Comparison of ENCODE assay signal across 17 cellular contexts in genomic region chr1:206744683-206745082, GRCh38. TPM values are rescaled to one million over a fixed set of nuclear protein-coding genes. Genes with fewer than 3 reads are reported as not detected.
A peak's percentile ranks its signal among the peaks of the same experiment; 100 is the strongest.
DNase-seq lines count a peak whose midpoint lies in the region; ATAC-seq and TF ChIP-seq lines count a peak whose summit lies in the region.
"Had no signal": no experiment of that assay in that cellular context is flagged by ENCODE, and none has a peak within 500 bp of the region (broad histone marks: within the 10 kb centered on the region; RNA-seq: fewer than 3 reads in every experiment).

No MANE protein-coding gene starts in this region.

- peak; percentile 45 for ATAC-seq in CD8-positive, alpha-beta T cell
- peak; percentile 33 for ATAC-seq in T-helper 17 cell
- ATAC-seq in sciatic nerve = no peak

- H3K36me3 ChIP-seq in CD8-positive, alpha-beta T cell (ENCODE audit: insufficient read depth, low read length) = no peaks in the 10 kb centered on the region
- no peaks in the 10 kb centered on the region for H3K36me3 ChIP-seq in osteoblast (ENCODE audit: insufficient read depth, low read length)
- H3K36me3 ChIP-seq: heart right ventricle had no signal

- H3K27me3 ChIP-seq in CD8-positive, alpha-beta T cell (ENCODE audit: insufficient read depth, low read length) = no peaks in the 10 kb centered on the region
- H3K27me3 ChIP-seq in osteoblast (ENCODE audit: insufficient read depth, low read length) = no peaks in the 10 kb centered on the region
- H3K27me3 ChIP-seq: BLaER1, heart right ventricle had no signal

- DNase-seq in AG08395 (ENCODE audit: low spot score) (peak; percentile 34), T-helper 17 cell (no peak), fibroblast of villous mesenchyme (ENCODE audit: low read depth) (peak; percentile 30), osteoblast (ENCODE audit: insufficient read length, low spot score, missing footprints) (no peak), amygdala (lab: John Stamatoyannopoulos, UW) (no peak), sciatic nerve (ENCODE audit: low spot score) (no peak)
- DNase-seq in CD8-positive, alpha-beta T cell = peak in 1 of 7 experiments; percentile 50
- DNase-seq in stimulated activated CD8-positive, alpha-beta memory T cell treated with anti-CD3 and anti-CD28 coated beads, Interleukin-4, amount 100 ng/mL, for 48 hours = no peak
- DNase-seq: heart right ventricle, NCI-H510A, RPMI8226 had no signal

- CTCF ChIA-PET in CD8-positive, alpha-beta T cell (lab: Charles Lee) = interaction anchor here (0.6 to 3.6 kb wide), 5 partner anchors 10 to 168 kb away, joined by 3 to 39 read pairs (median 5); no protein-coding TSS in a partner anchor

- peak overlapping the region; percentile 46 for H3K27ac Mint-ChIP-seq in CD8-positive, alpha-beta T cell
- peak overlapping the region; percentile 78 for H3K27ac Mint-ChIP-seq in T-helper 17 cell

- no peak overlapping the region for H3K27ac ChIP-seq in CD8-positive, alpha-beta T cell (ENCODE audit: low read depth, low read length)
- H3K27ac ChIP-seq in osteoblast (ENCODE audit: low read depth, low read length) = no peak overlapping the region
- H3K27ac ChIP-seq: BLaER1, heart right ventricle had no signal

- no peak overlapping the region for H3K4me3 ChIP-seq in CD8-positive, alpha-beta T cell (ENCODE audit: low read depth, low read length)
- H3K4me3 ChIP-seq in fibroblast of villous mesenchyme (ENCODE audit: low read depth, low read length) = no peak overlapping the region
- H3K4me3 ChIP-seq in osteoblast (ENCODE audit: insufficient read depth, low read length) = no peak overlapping the region
- H3K4me3 ChIP-seq: BLaER1, heart right ventricle had no signal

- no peaks in the 10 kb centered on the region for H3K9me3 ChIP-seq in CD8-positive, alpha-beta T cell (ENCODE audit: low read length)
- H3K9me3 ChIP-seq in T-helper 17 cell (ENCODE audit: control insufficient read depth, low read length, poor library complexity, severe bottlenecking) (no peaks in the 10 kb centered on the region), osteoblast (ENCODE audit: low read depth, low read length) (no peaks in the 10 kb centered on the region)
- H3K9me3 ChIP-seq: BLaER1, heart right ventricle had no signal

- H2AFZ ChIP-seq in osteoblast (ENCODE audit: low read length) = no peak overlapping the region

- no peak for TF ChIP-seq CTCF in CD8-positive, alpha-beta T cell (IDR thresholded peaks at IDR 0.05)
- TF ChIP-seq CTCF in fibroblast of villous mesenchyme (IDR thresholded peaks at IDR 0.05; ENCODE audit: insufficient read depth, low read depth, low read length) (no peak), osteoblast (IDR thresholded peaks at IDR 0.05; ENCODE audit: extremely low read depth, low read depth, low read length) (no peak)

- no peak overlapping the region for H3K4me3 Mint-ChIP-seq in CD8-positive, alpha-beta T cell
- peak overlapping the region; percentile 41 for H3K4me3 Mint-ChIP-seq in T-helper 17 cell

- POLR2A ChIA-PET in CD8-positive, alpha-beta T cell (lab: Charles Lee) = interaction anchor here (0.6 to 0.8 kb wide), 3 partner anchors 13 to 29 kb away, joined by 3 read pairs; no protein-coding TSS in a partner anchor

- peaks cover 40% of the 10 kb centered on the region for H3K4me1 Mint-ChIP-seq in CD8-positive, alpha-beta T cell (ENCODE audit: low read depth)
- H3K4me1 Mint-ChIP-seq in T-helper 17 cell = peaks cover 45% of the 10 kb centered on the region

- no peaks in the 10 kb centered on the region for H3K79me2 ChIP-seq in osteoblast (ENCODE audit: insufficient read depth, low read length)

- H3K9me3 Mint-ChIP-seq in CD8-positive, alpha-beta T cell = no peaks in the 10 kb centered on the region

- H4K20me1 ChIP-seq in osteoblast (ENCODE audit: insufficient read depth, low read length) = no peaks in the 10 kb centered on the region
- H4K20me1 ChIP-seq: BLaER1 had no signal

- intact Hi-C loops in CD8-positive, alpha-beta T cell (cut with DNase I, micrococcal nuclease) = no loop called here
- intact Hi-C loops in sciatic nerve (cut with DNase I) = no loop called here

- no peaks in the 10 kb centered on the region for H3K27me3 Mint-ChIP-seq in CD8-positive, alpha-beta T cell (ENCODE audit: low read depth)
- H3K27me3 Mint-ChIP-seq in T-helper 17 cell = no peaks in the 10 kb centered on the region

- H3K4me1 ChIP-seq in CD8-positive, alpha-beta T cell (ENCODE audit: insufficient read depth, low read length) = peaks cover 11% of the 10 kb centered on the region
- no peaks in the 10 kb centered on the region for H3K4me1 ChIP-seq in osteoblast (ENCODE audit: insufficient read depth, low read length)

- H3K36me3 Mint-ChIP-seq in CD8-positive, alpha-beta T cell = no peaks in the 10 kb centered on the region
- no peaks in the 10 kb centered on the region for H3K36me3 Mint-ChIP-seq in T-helper 17 cell (ENCODE audit: low read depth)

- no peak overlapping the region for H3K4me2 ChIP-seq in osteoblast (ENCODE audit: insufficient read depth, low read length)
- H3K4me2 ChIP-seq: BLaER1 had no signal

RNA-seq across cellular contexts. Expression of gene IL19, which starts 25.9 kb away (rescaled TPM):
- not detected for total RNA-seq in CD8-positive, alpha-beta T cell
- not detected for total RNA-seq in T-helper 17 cell
- total RNA-seq in fibroblast of villous mesenchyme = 0.97 and 1.7 TPM in 2 replicates
- not detected in 2 replicates for total RNA-seq in osteoblast
- total RNA-seq in sciatic nerve = not detected
- total RNA-seq: chondrocyte, epithelial cell of proximal tubule, H4, heart right ventricle, mucosa of gallbladder, pulmonary artery endothelial cell had no signal

RNA-seq across cellular contexts. Expression of gene IL10, which starts 27.6 kb away (rescaled TPM):
- total RNA-seq in CD8-positive, alpha-beta T cell = 1 to 10 TPM in 1 of 2 experiments, under 1 TPM in 1; 0.78 to 1.0 TPM
- total RNA-seq in T-helper 17 cell = under 1 TPM; 0.20 to 0.76 TPM
- total RNA-seq in fibroblast of villous mesenchyme = under 0.01 TPM in 1 of 2 replicates, not detected in the other
- total RNA-seq in osteoblast = not detected in 2 replicates
- total RNA-seq in sciatic nerve = 1.1 TPM
- total RNA-seq: chondrocyte, epithelial cell of proximal tubule, H4, pulmonary artery endothelial cell had no signal

RNA-seq across cellular contexts. Expression of gene MAPKAPK2, which starts 60.0 kb away (rescaled TPM):
- total RNA-seq in CD8-positive, alpha-beta T cell = 100 to 1,000 TPM; 218 to 225 TPM
- total RNA-seq in T-helper 17 cell = 100 to 1,000 TPM; 181 to 182 TPM
- total RNA-seq in fibroblast of villous mesenchyme = 45.3 and 46.4 TPM in 2 replicates
- total RNA-seq in osteoblast = 38.0 and 40.1 TPM in 2 replicates
- total RNA-seq in sciatic nerve = 56.3 TPM

Comparison
In these comparisons a context has a peak if more than half of its experiments do, and no peak if none do; other contexts are left out.
1. DNase-seq: peak in AG08395 (single experiment) and fibroblast of villous mesenchyme (single experiment); none in T-helper 17 cell (0 of 3), osteoblast (single experiment), stimulated activated CD8-positive, alpha-beta memory T cell treated with anti-CD3 and anti-CD28 coated beads, Interleukin-4, amount 100 ng/mL, for 48 hours (single experiment), amygdala (0 of 56) and sciatic nerve (single experiment).